Comparison of ENCODE assay signal across 1 cellular context in genomic region chr16:12499032-12499735, GRCh38.
TF ChIP-seq lines count a peak whose summit lies in the region.

No MANE protein-coding gene starts in this region.

TF ChIP-seq in GM12878, 131 proteins besides CTCF, POLR2A, EP300 and RAD21 (continued from another document):
- no peak for TF ChIP-seq WRNIP1 (IDR thresholded peaks at IDR 0.05; ENCODE audit: borderline replicate concordance, low read depth, low read length)
- TF ChIP-seq, protein P1, sequence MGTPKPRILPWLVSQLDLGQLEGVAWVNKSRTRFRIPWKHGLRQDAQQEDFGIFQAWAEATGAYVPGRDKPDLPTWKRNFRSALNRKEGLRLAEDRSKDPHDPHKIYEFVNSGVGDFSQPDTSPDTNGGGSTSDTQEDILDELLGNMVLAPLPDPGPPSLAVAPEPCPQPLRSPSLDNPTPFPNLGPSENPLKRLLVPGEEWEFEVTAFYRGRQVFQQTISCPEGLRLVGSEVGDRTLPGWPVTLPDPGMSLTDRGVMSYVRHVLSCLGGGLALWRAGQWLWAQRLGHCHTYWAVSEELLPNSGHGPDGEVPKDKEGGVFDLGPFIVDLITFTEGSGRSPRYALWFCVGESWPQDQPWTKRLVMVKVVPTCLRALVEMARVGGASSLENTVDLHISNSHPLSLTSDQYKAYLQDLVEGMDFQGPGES (IDR thresholded peaks at IDR 0.05), result no peak
- no peak for TF ChIP-seq ZBTB40 (IDR thresholded peaks at IDR 0.05; ENCODE audit: borderline replicate concordance)
